In the genomic region with DNA sequence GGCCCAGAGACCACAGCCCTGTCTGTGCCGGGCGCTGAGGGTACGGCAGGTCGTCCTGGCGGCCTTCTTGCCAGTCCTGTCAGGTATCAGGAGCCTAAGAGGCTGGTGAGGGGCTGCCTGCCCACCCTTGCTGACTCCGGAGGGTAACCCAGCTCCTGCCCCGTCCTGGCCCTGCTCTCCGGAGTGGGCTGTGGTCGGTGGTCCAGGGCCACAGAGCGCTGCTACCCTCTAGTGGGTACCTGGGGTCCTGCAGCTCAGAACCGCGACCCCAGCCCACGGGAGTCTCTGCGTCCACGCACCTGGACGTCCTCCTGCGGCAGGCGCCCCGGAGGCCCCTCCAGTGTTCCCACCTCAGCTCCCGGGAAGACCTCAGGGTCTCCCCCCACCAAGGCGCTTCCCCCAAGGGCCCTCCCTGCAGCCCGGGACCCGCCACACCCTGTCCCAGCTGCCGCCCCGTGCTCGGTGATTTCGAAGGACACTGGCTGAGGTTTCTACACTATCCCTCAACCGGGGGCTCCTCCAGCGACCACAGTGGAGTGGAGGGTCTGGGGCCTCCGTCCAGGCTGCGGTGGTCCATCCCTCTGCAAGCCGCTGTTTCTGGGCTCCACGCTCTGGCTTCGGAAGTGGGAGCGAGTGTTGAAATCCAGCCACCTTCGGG, we compare ENCODE assay signal across 8 cellular contexts.
DNase-seq lines count a peak whose midpoint lies in the region; ATAC-seq and TF ChIP-seq lines count a peak whose summit lies in the region.

No MANE protein-coding gene starts in this region.

- CTCF ChIA-PET in Calu3 (lab: Charles Lee) = interaction anchor here (0.6 to 5.6 kb wide), 13 partner anchors 16 to 381 kb away, joined by 3 to 96 read pairs (median 7); no protein-coding TSS in a partner anchor

- H3K4me3 Mint-ChIP-seq in Calu3 (ENCODE audit: low read depth, unreplicated experiment) (no peak overlapping the region), HFFc6 (no peak overlapping the region), mesothelial cell of epicardium (no peak overlapping the region), CD14-positive monocyte (no peak overlapping the region)
- H3K4me3 Mint-ChIP-seq in activated T-helper 17 cell treated with anti-CD3 and anti-CD28 coated beads, Interleukin-2, amount 50 U/mL, for 72 hours = no peak overlapping the region

- peaks cover 6% of the 10 kb centered on the region for H3K36me3 Mint-ChIP-seq in Calu3 (ENCODE audit: insufficient read depth, unreplicated experiment)
- H3K36me3 Mint-ChIP-seq in HFFc6 (ENCODE audit: low read depth) = no peaks in the 10 kb centered on the region
- H3K36me3 Mint-ChIP-seq in mesothelial cell of epicardium = no peaks in the 10 kb centered on the region
- H3K36me3 Mint-ChIP-seq in CD14-positive monocyte = no peaks in the 10 kb centered on the region
- H3K36me3 Mint-ChIP-seq in activated T-helper 17 cell treated with anti-CD3 and anti-CD28 coated beads, Interleukin-2, amount 50 U/mL, for 72 hours (ENCODE audit: low read depth) = no peaks in the 10 kb centered on the region

- peaks cover 41% of the 10 kb centered on the region for H3K27me3 Mint-ChIP-seq in Calu3 (ENCODE audit: unreplicated experiment)
- peaks cover 12% of the 10 kb centered on the region for H3K27me3 Mint-ChIP-seq in HFFc6 (ENCODE audit: insufficient read depth)
- H3K27me3 Mint-ChIP-seq in mesothelial cell of epicardium (ENCODE audit: low read depth) = peaks cover 37% of the 10 kb centered on the region
- H3K27me3 Mint-ChIP-seq in CD14-positive monocyte (ENCODE audit: low read depth in 3 of 3) = peaks cover 3 to 20% (median 6%) of the 10 kb centered on the region in 3 donors
- H3K27me3 Mint-ChIP-seq in activated T-helper 17 cell treated with anti-CD3 and anti-CD28 coated beads, Interleukin-2, amount 50 U/mL, for 72 hours = no peaks in the 10 kb centered on the region

- H3K4me1 Mint-ChIP-seq in Calu3 (ENCODE audit: low read depth, unreplicated experiment) = no peaks in the 10 kb centered on the region
- H3K4me1 Mint-ChIP-seq in HFFc6 (ENCODE audit: low read depth) = no peaks in the 10 kb centered on the region
- H3K4me1 Mint-ChIP-seq in mesothelial cell of epicardium = no peaks in the 10 kb centered on the region
- no peaks in the 10 kb centered on the region for H3K4me1 Mint-ChIP-seq in CD14-positive monocyte
- H3K4me1 Mint-ChIP-seq in activated T-helper 17 cell treated with anti-CD3 and anti-CD28 coated beads, Interleukin-2, amount 50 U/mL, for 72 hours = no peaks in the 10 kb centered on the region

- H3K27ac Mint-ChIP-seq in Calu3 (ENCODE audit: unreplicated experiment) (no peak overlapping the region), HFFc6 (no peak overlapping the region), mesothelial cell of epicardium (no peak overlapping the region), CD14-positive monocyte (no peak overlapping the region)
- H3K27ac Mint-ChIP-seq in activated T-helper 17 cell treated with anti-CD3 and anti-CD28 coated beads, Interleukin-2, amount 50 U/mL, for 72 hours = no peak overlapping the region

- peak; percentile 93 for TF ChIP-seq CTCF in Calu3 (IDR thresholded peaks at IDR 0.05; ENCODE audit: unreplicated experiment)
- TF ChIP-seq CTCF in HFFc6 (IDR thresholded peaks at IDR 0.05) = peak; percentile 73
- TF ChIP-seq CTCF in astrocyte of the spinal cord (IDR thresholded peaks at IDR 0.05; ENCODE audit: low read depth, low read length) = peak; percentile 70
- peak; percentile 72 for TF ChIP-seq CTCF in mesothelial cell of epicardium (IDR thresholded peaks at IDR 0.05; ENCODE audit: unreplicated experiment)
- no peak for TF ChIP-seq CTCF in CD14-positive monocyte (IDR thresholded peaks at IDR 0.05)

- no peak overlapping the region for H3K4me3 ChIP-seq in astrocyte of the spinal cord (ENCODE audit: low read depth, low read length)

- H3K9me3 Mint-ChIP-seq in Calu3 (ENCODE audit: low read depth, unreplicated experiment) = no peaks in the 10 kb centered on the region
- peaks cover 4% of the 10 kb centered on the region; the same call in 1 of the 2 replicates for H3K9me3 Mint-ChIP-seq in HFFc6
- H3K9me3 Mint-ChIP-seq in mesothelial cell of epicardium = no peaks in the 10 kb centered on the region
- H3K9me3 Mint-ChIP-seq in CD14-positive monocyte = peaks cover 0 to 2% (median 0%) of the 10 kb centered on the region in 7 donors
- no peaks in the 10 kb centered on the region for H3K9me3 Mint-ChIP-seq in activated T-helper 17 cell treated with anti-CD3 and anti-CD28 coated beads, Interleukin-2, amount 50 U/mL, for 72 hours

- intact Hi-C loops in Calu3 (cut with micrococcal nuclease; ENCODE audit: unreplicated experiment) (loop anchor here (2.0 kb wide), 1 partner anchor 259 kb away; no protein-coding TSS in a partner anchor), CD14-positive monocyte (cut with micrococcal nuclease) (no loop called here)

- in situ Hi-C loops in astrocyte of the spinal cord (cut with HindIII; ENCODE audit: low sequenced_read_pairs) = no loop called here

- BruUV-seq in Calu3 (replicated peaks; lab: Mats Ljungman, UMichigan) = no TSS peak

- ATAC-seq in GM21381 (IDR thresholded peaks at IDR 0.05; ENCODE audit: unreplicated experiment) = no peak
- ATAC-seq in activated T-helper 17 cell treated with anti-CD3 and anti-CD28 coated beads, Interleukin-2, amount 50 U/mL, for 72 hours (replicated peaks) = no peak

- DNase-seq in Calu3 = peak; percentile 64
- DNase-seq in HFFc6 = no peak
- DNase-seq in astrocyte of the spinal cord (ENCODE audit: low read depth, low spot score) = no peak
- peak in 1 of 2 experiments; percentile 72 for DNase-seq in mesothelial cell of epicardium (ENCODE audit: low spot score in 2 of 2, unreplicated experiment in 2 of 2)
- DNase-seq in amygdala (lab: John Stamatoyannopoulos, UW) = no peak
- no peak for DNase-seq in CD14-positive monocyte (ENCODE audit: low spot score)
